Comparison of ENCODE assay signal across 25 cellular contexts in genomic region chr10:121578965-121579364, GRCh38. TPM values are rescaled to one million over a fixed set of nuclear protein-coding genes. Genes with fewer than 3 reads are reported as not detected.
DNase-seq lines count a peak whose midpoint lies in the region; ATAC-seq and TF ChIP-seq lines count a peak whose summit lies in the region.
"Had no signal": no experiment of that assay in that cellular context is flagged by ENCODE, and none has a peak within 500 bp of the region (broad histone marks: within the 10 kb centered on the region; RNA-seq: fewer than 3 reads in every experiment).

No MANE protein-coding gene starts in this region.

- H2BK12ac ChIP-seq in neuronal stem cell (ENCODE audit: low read length): no peak overlapping the region

- H2AFZ ChIP-seq in neuronal stem cell (ENCODE audit: low read length): no peak overlapping the region
- H2AFZ ChIP-seq: neural progenitor cell had no signal

- no peaks in the 10 kb centered on the region for H3K36me3 Mint-ChIP-seq in glutamatergic neuron (ENCODE audit: unreplicated experiment)
- peaks cover 40% of the 10 kb centered on the region for H3K36me3 Mint-ChIP-seq in type B pancreatic cell
- H3K36me3 Mint-ChIP-seq: activated naive CD8-positive, alpha-beta T cell had no signal

- peaks cover 2% of the 10 kb centered on the region for H3K9me3 Mint-ChIP-seq in glutamatergic neuron (ENCODE audit: unreplicated experiment)
- H3K9me3 Mint-ChIP-seq in type B pancreatic cell: peaks cover 4% of the 10 kb centered on the region
- H3K9me3 Mint-ChIP-seq: activated CD4-positive, alpha-beta T cell treated with anti-CD3 and anti-CD28 coated beads, Interleukin-2, amount 10 ng/mL, durations not matched to agents 7 days and 5 days; activated T-helper 17 cell treated with anti-CD3 and anti-CD28 coated beads, Interleukin-2, amount 50 U/mL, for 72 hours; effector memory CD8-positive, alpha-beta T cell; stimulated activated naive CD8-positive, alpha-beta T cell treated with anti-CD3 and anti-CD28 coated beads, Interleukin-15, Interleukin-2, amounts not matched to agents 100 ng/mL and 50 ng/mL, for 24 hours had no signal

- H3K79me1 ChIP-seq in neuronal stem cell (ENCODE audit: low read depth, low read length): peaks cover 4% of the 10 kb centered on the region

- no peak overlapping the region for H3K23ac ChIP-seq in neuronal stem cell (ENCODE audit: low read depth, low read length, poor library complexity)

- H3K4me2 ChIP-seq in neuronal stem cell (ENCODE audit: insufficient read depth, low read length, poor library complexity, severe bottlenecking): no peak overlapping the region
- H3K4me2 ChIP-seq: KMS-11 had no signal

- H2BK15ac ChIP-seq in neuronal stem cell (ENCODE audit: low read length): no peak overlapping the region

- H3K4me1 Mint-ChIP-seq in glutamatergic neuron (ENCODE audit: low read depth, unreplicated experiment): peaks cover 35% of the 10 kb centered on the region
- H3K4me1 Mint-ChIP-seq in type B pancreatic cell (ENCODE audit: unreplicated experiment): peaks cover 63% of the 10 kb centered on the region
- H3K4me1 Mint-ChIP-seq: activated CD4-positive, alpha-beta T cell treated with anti-CD3 and anti-CD28 coated beads, Interleukin-2, amount 10 ng/mL, durations not matched to agents 7 days and 5 days; activated T-helper 17 cell treated with anti-CD3 and anti-CD28 coated beads, Interleukin-2, amount 50 U/mL, for 72 hours had no signal

- H3K4ac ChIP-seq in neuronal stem cell (ENCODE audit: low read length): no peak overlapping the region

- H3K27me3 ChIP-seq in heart right ventricle (peaks cover 0 to 17% (median 1%) of the 10 kb centered on the region in 7 donors), neuronal stem cell (ENCODE audit: control insufficient read depth in 3 of 3, insufficient read depth in 3 of 3, low read depth in 1 of 3, low read length in 3 of 3) (peaks cover 0 to 7% (median 0%) of the 10 kb centered on the region in 3 experiments)
- H3K27me3 ChIP-seq: neural progenitor cell, SJCRH30 had no signal

- H3K9ac ChIP-seq in neuronal stem cell (ENCODE audit: low read depth, low read length, poor library complexity): no peak overlapping the region
- H3K9ac ChIP-seq: KMS-11, neural progenitor cell had no signal

- H2BK120ac ChIP-seq in neuronal stem cell (ENCODE audit: low read depth, low read length): no peak overlapping the region

- no peak overlapping the region for H4K8ac ChIP-seq in neuronal stem cell (ENCODE audit: low read depth, low read length)

- H3K14ac ChIP-seq in neuronal stem cell (ENCODE audit: low read length): no peak overlapping the region

- H3K4me3 Mint-ChIP-seq in glutamatergic neuron (ENCODE audit: unreplicated experiment) (no peak overlapping the region), type B pancreatic cell (peak overlapping the region; percentile 76)
- H3K4me3 Mint-ChIP-seq: activated CD4-positive, alpha-beta T cell treated with anti-CD3 and anti-CD28 coated beads, Interleukin-2, amount 10 ng/mL, durations not matched to agents 7 days and 5 days; activated naive CD8-positive, alpha-beta T cell; activated T-helper 17 cell treated with anti-CD3 and anti-CD28 coated beads, Interleukin-2, amount 50 U/mL, for 72 hours; effector memory CD8-positive, alpha-beta T cell; neural progenitor cell; stimulated activated naive CD8-positive, alpha-beta T cell treated with anti-CD3 and anti-CD28 coated beads, Interleukin-15, Interleukin-2, amounts not matched to agents 100 ng/mL and 50 ng/mL, for 24 hours had no signal

- H2BK5ac ChIP-seq in neuronal stem cell (ENCODE audit: low read length): no peak overlapping the region

- H3K9me3 ChIP-seq in heart right ventricle (no peaks in the 10 kb centered on the region), neuronal stem cell (replicated peaks in 1 of 2; ENCODE audit: control insufficient read depth in 2 of 2, insufficient read depth in 1 of 2, low read depth in 1 of 2, low read length in 2 of 2) (no peaks in the 10 kb centered on the region)
- H3K9me3 ChIP-seq: mucosa of descending colon, SJCRH30 had no signal

- no peak overlapping the region for H4K91ac ChIP-seq in neuronal stem cell (ENCODE audit: low read depth, low read length, poor library complexity)

- intact Hi-C loops in cardiac septum (cut with DNase I): no loop called here
- intact Hi-C loops in heart right ventricle (cut with DNase I): no loop called here

- H3K4me3 ChIP-seq in heart right ventricle (no peak overlapping the region), neuronal stem cell (ENCODE audit: low read length in 2 of 2) (no peak overlapping the region)
- H3K4me3 ChIP-seq: mucosa of descending colon, neural progenitor cell, SJCRH30 had no signal

- H3K36me3 ChIP-seq in heart right ventricle (no peaks in the 10 kb centered on the region), neuronal stem cell (replicated peaks in 1 of 2; ENCODE audit: control insufficient read depth in 2 of 2, insufficient read depth in 2 of 2, low read length in 2 of 2) (no peaks in the 10 kb centered on the region)
- H3K36me3 ChIP-seq: neural progenitor cell, SJCRH30 had no signal

- peak overlapping the region; percentile 74 for H3K18ac ChIP-seq in neuronal stem cell (ENCODE audit: low read length)

- H3K27ac ChIP-seq in heart right ventricle (no peak overlapping the region), neuronal stem cell (replicated peaks; ENCODE audit: low read length) (no peak overlapping the region)
- H3K27ac ChIP-seq: KMS-11, neural progenitor cell, SJCRH30 had no signal

- H3K4me1 ChIP-seq in heart right ventricle (no peaks in the 10 kb centered on the region), neuronal stem cell (ENCODE audit: control insufficient read depth in 2 of 2, insufficient read depth in 1 of 2, low read depth in 1 of 2, low read length in 2 of 2) (peaks cover 16 to 19% of the 10 kb centered on the region in 2 donors)
- H3K4me1 ChIP-seq: SJCRH30 had no signal

- ATAC-seq in heart right ventricle (no peak), GM18867 (IDR thresholded peaks at IDR 0.05; ENCODE audit: unreplicated experiment) (no peak)
- ATAC-seq: activated T-helper 17 cell treated with anti-CD3 and anti-CD28 coated beads, Interleukin-2, amount 50 U/mL, for 72 hours; effector memory CD8-positive, alpha-beta T cell; left ventricle myocardium superior; mucosa of descending colon had no signal

- H3K27ac Mint-ChIP-seq in glutamatergic neuron (ENCODE audit: unreplicated experiment) (peak overlapping the region; percentile 12), type B pancreatic cell (peak overlapping the region; percentile 87)
- H3K27ac Mint-ChIP-seq: activated CD4-positive, alpha-beta T cell treated with anti-CD3 and anti-CD28 coated beads, Interleukin-2, amount 10 ng/mL, durations not matched to agents 7 days and 5 days; activated naive CD8-positive, alpha-beta T cell; activated T-helper 17 cell treated with anti-CD3 and anti-CD28 coated beads, Interleukin-2, amount 50 U/mL, for 72 hours; effector memory CD8-positive, alpha-beta T cell; neural progenitor cell; stimulated activated naive CD8-positive, alpha-beta T cell treated with anti-CD3 and anti-CD28 coated beads, Interleukin-15, Interleukin-2, amounts not matched to agents 100 ng/mL and 50 ng/mL, for 24 hours had no signal

- TF ChIP-seq CTCF in heart right ventricle (IDR thresholded peaks at IDR 0.05): no peak
- no peak for TF ChIP-seq CTCF in glutamatergic neuron (IDR thresholded peaks at IDR 0.05; ENCODE audit: partially characterized antibody, unreplicated experiment)
- no peak for TF ChIP-seq CTCF in type B pancreatic cell (conservative IDR thresholded peaks at IDR 0.05)

- H2AK5ac ChIP-seq in neuronal stem cell (ENCODE audit: low read depth, low read length): no peak overlapping the region

- DNase-seq in cardiac septum (ENCODE audit: low spot score): peak; percentile 17
- DNase-seq in heart right ventricle: no peak
- DNase-seq in glutamatergic neuron: no peak
- no peak for DNase-seq in neuronal stem cell (ENCODE audit: low spot score)
- DNase-seq in type B pancreatic cell (ENCODE audit: extremely low spot score, unreplicated experiment): no peak
- DNase-seq in activated CD4-positive, alpha-beta T cell treated with anti-CD3 and anti-CD28 coated beads for 1 hour: no peak
- no peak for DNase-seq in NCI-H128 (lab: John Stamatoyannopoulos, UW; ENCODE audit: unreplicated experiment)
- DNase-seq: activated CD4-positive, alpha-beta T cell treated with anti-CD3 and anti-CD28 coated beads, Interleukin-2, amount 10 ng/mL, durations not matched to agents 7 days and 5 days; effector memory CD8-positive, alpha-beta T cell; GF-D8; left ventricle myocardium superior; mucosa of descending colon; NCI-H1092; NCI-H2081 treated with DMSO at 0.1 percent for 48 hours; NCI-H510A treated with DMSO at 0.1 percent for 48 hours; NK-92 treated with Interleukin-12 subunit alpha and Interleukin-12 subunit beta, amount 100 ng/mL, for 24 hours; stimulated activated CD4-positive, alpha-beta T cell treated with anti-CD3 and anti-CD28 coated beads, Interleukin-4, amount 100 ng/mL, for 1 hour had no signal

- 79 to 85% methylated on average over 8 of the region's 8 CpGs for WGBS in heart right ventricle, 2 donors
- no CpG with 5 or more reads among the region's 8 CpGs for WGBS in neuronal stem cell (ENCODE audit: extremely low coverage in 2 of 2, insufficient read length in 2 of 2, insufficient replicate concordance in 1 of 2), 2 donors

- peaks cover 5% of the 10 kb centered on the region for H3K27me3 Mint-ChIP-seq in glutamatergic neuron (ENCODE audit: unreplicated experiment)
- no peaks in the 10 kb centered on the region for H3K27me3 Mint-ChIP-seq in type B pancreatic cell
- H3K27me3 Mint-ChIP-seq: activated CD4-positive, alpha-beta T cell treated with anti-CD3 and anti-CD28 coated beads, Interleukin-2, amount 10 ng/mL, durations not matched to agents 7 days and 5 days; activated naive CD8-positive, alpha-beta T cell; activated T-helper 17 cell treated with anti-CD3 and anti-CD28 coated beads, Interleukin-2, amount 50 U/mL, for 72 hours; stimulated activated naive CD8-positive, alpha-beta T cell treated with anti-CD3 and anti-CD28 coated beads, Interleukin-15, Interleukin-2, amounts not matched to agents 100 ng/mL and 50 ng/mL, for 24 hours had no signal

RNA-seq across cellular contexts. Expression of gene FGFR2, which starts 19.3 kb away (rescaled TPM):
- total RNA-seq in cardiac septum (0.19 TPM), heart right ventricle (under 1 TPM; 0.09 to 0.81 (median 0.59) TPM), glutamatergic neuron (ENCODE audit: unreplicated experiment) (7.4 TPM), type B pancreatic cell (ENCODE audit: low replicate concordance) (68.8 and 173 TPM in 2 replicates)
- under 1 TPM; 0.22 to 0.33 TPM for polyA plus RNA-seq in heart right ventricle
- 3.1 TPM for polyA plus RNA-seq in neuronal stem cell (2013, experiment 1 of 2)
- polyA plus RNA-seq in neuronal stem cell (2013, experiment 2 of 2): 3.4 TPM
- total RNA-seq: activated CD4-positive, alpha-beta T cell treated with anti-CD3 and anti-CD28 coated beads, Interleukin-2, amount 10 ng/mL, durations not matched to agents 7 days and 5 days; activated T-helper 17 cell treated with anti-CD3 and anti-CD28 coated beads, Interleukin-2, amount 50 U/mL, for 72 hours; T-helper 1 cell treated with Interleukin-12 subunit alpha and Interleukin-12 subunit beta and Interleukin-4 antibody, amounts not matched to agents 30 ng/mL and 1 ng/mL, for 36 hours had no signal
